In genomic region chr3:151923901-151924300, GRCh38 we compare ENCODE assay signal across 21 cellular contexts. TPM values are rescaled to one million over a fixed set of nuclear protein-coding genes. Genes with fewer than 3 reads are reported as not detected.
A peak's percentile ranks its signal among the peaks of the same experiment; 100 is the strongest.
DNase-seq lines count a peak whose midpoint lies in the region; ATAC-seq and TF ChIP-seq lines count a peak whose summit lies in the region.
"Had no signal": no experiment of that assay in that cellular context is flagged by ENCODE, and none has a peak within 500 bp of the region (broad histone marks: within the 10 kb centered on the region; RNA-seq: fewer than 3 reads in every experiment).

No MANE protein-coding gene starts in this region.

- TF ChIP-seq CTCF in HFFc6 (IDR thresholded peaks at IDR 0.05) (no peak), smooth muscle cell (IDR thresholded peaks at IDR 0.05; ENCODE audit: borderline replicate concordance, insufficient read depth, poor library complexity, severe bottlenecking) (no peak)

- H3K36me3 Mint-ChIP-seq in HFFc6 (ENCODE audit: low read depth), result no peaks in the 10 kb centered on the region
- H3K36me3 Mint-ChIP-seq: CD14-positive monocyte; memory B cell; stimulated activated naive B cell treated with anti-CD40 and anti-IgM and Interleukin-4, amounts not matched to agents 10 μg/mL and 1 μg/mL and 100 μg/mL, for 72 hours had no signal

- WGBS in smooth muscle cell (ENCODE audit: low lambda C conversion rate), result 21% methylated on average over 1 of the region's 1 CpG

- H2AFZ ChIP-seq in smooth muscle cell (ENCODE audit: low read depth), result no peak overlapping the region

- H3K36me3 ChIP-seq in smooth muscle cell (ENCODE audit: low read depth), result no peaks in the 10 kb centered on the region
- H3K36me3 ChIP-seq: transverse colon had no signal

- H4K20me1 ChIP-seq in smooth muscle cell (ENCODE audit: low read depth), result no peaks in the 10 kb centered on the region

- H3K79me2 ChIP-seq in smooth muscle cell (ENCODE audit: low read depth), result no peaks in the 10 kb centered on the region

- H3K27me3 ChIP-seq in smooth muscle cell (ENCODE audit: low read depth), result no peaks in the 10 kb centered on the region
- H3K27me3 ChIP-seq: transverse colon had no signal

- peaks cover 10% of the 10 kb centered on the region for H3K4me1 ChIP-seq in smooth muscle cell (ENCODE audit: low read depth)
- H3K4me1 ChIP-seq: transverse colon had no signal

- H3K27ac ChIP-seq in smooth muscle cell (ENCODE audit: low read depth), result peak overlapping the region; percentile 14
- H3K27ac ChIP-seq: transverse colon had no signal

- peak; percentile 72 for ATAC-seq in SK-N-SH treated with all-trans-retinoic acid at 6 μM for 48 hours
- ATAC-seq in HG03097 (IDR thresholded peaks at IDR 0.05; ENCODE audit: low FRiP score, unreplicated experiment), result no peak
- ATAC-seq in Right ventricle myocardium superior (ENCODE audit: poor library complexity), result no peak
- ATAC-seq: HCT116; stimulated activated naive B cell treated with anti-CD40 and anti-IgM and Interleukin-4, amounts not matched to agents 10 μg/mL and 1 μg/mL and 100 μg/mL, for 72 hours had no signal

- H3K4me3 Mint-ChIP-seq in HFFc6, result peak overlapping the region; percentile 18; the same call in 1 of the 2 replicates
- H3K4me3 Mint-ChIP-seq: CD14-positive monocyte; memory B cell; nephron progenitor cell; stimulated activated naive B cell treated with anti-CD40 and anti-IgM and Interleukin-4, amounts not matched to agents 10 μg/mL and 1 μg/mL and 100 μg/mL, for 72 hours had no signal

- no peak overlapping the region for H3K9ac ChIP-seq in smooth muscle cell (ENCODE audit: low read depth)

- intact Hi-C loops in Right ventricle myocardium superior (cut with DNase I), result loop anchor here (5.0 kb wide), 1 partner anchor 457 kb away; no protein-coding TSS in a partner anchor

- DNase-seq in HFFc6, result peak; percentile 55
- peak; percentile 53 for DNase-seq in fibroblast of gingiva (ENCODE audit: low read depth)
- DNase-seq in smooth muscle cell (lab: John Stamatoyannopoulos, UW; ENCODE audit: unreplicated experiment), result no peak
- no peak for DNase-seq in NCI-H1694 treated with DMSO at 0.1 percent for 48 hours (lab: John Stamatoyannopoulos, UW)
- DNase-seq in Right ventricle myocardium superior, result no peak
- DNase-seq in GF-D8 (lab: John Stamatoyannopoulos, UW), result no peak
- DNase-seq: activated CD4-positive, alpha-beta T cell treated with anti-CD3 and anti-CD28 coated beads for 1 hour; activated gamma-delta T cell; cortex of kidney; erythroblast; NCI-H2029; NCI-H524 treated with DMSO at 0.1 percent for 48 hours; nephron progenitor cell; stimulated activated CD4-positive, alpha-beta T cell treated with anti-CD3 and anti-CD28 coated beads, Interleukin-12 subunit alpha, Interleukin-12 subunit beta, amount 100 ng/mL, for 4 hours; stimulated activated naive B cell treated with anti-CD40 and anti-IgM and Interleukin-4, amounts not matched to agents 10 μg/mL and 1 μg/mL and 100 μg/mL, for 72 hours; transverse colon had no signal

- H3K27me3 Mint-ChIP-seq in HFFc6 (ENCODE audit: insufficient read depth), result no peaks in the 10 kb centered on the region
- H3K27me3 Mint-ChIP-seq: stimulated activated naive B cell treated with anti-CD40 and anti-IgM and Interleukin-4, amounts not matched to agents 10 μg/mL and 1 μg/mL and 100 μg/mL, for 72 hours had no signal

- peak overlapping the region; percentile 97 for H3K27ac Mint-ChIP-seq in HFFc6
- H3K27ac Mint-ChIP-seq: CD14-positive monocyte; memory B cell; nephron progenitor cell; stimulated activated naive B cell treated with anti-CD40 and anti-IgM and Interleukin-4, amounts not matched to agents 10 μg/mL and 1 μg/mL and 100 μg/mL, for 72 hours had no signal

- H3K4me2 ChIP-seq in smooth muscle cell, result peak overlapping the region; percentile 0

- H3K9me3 ChIP-seq in smooth muscle cell (replicated peaks; ENCODE audit: low read depth), result no peaks in the 10 kb centered on the region
- H3K9me3 ChIP-seq: transverse colon had no signal

- H3K4me1 Mint-ChIP-seq in HFFc6 (ENCODE audit: low read depth), result peaks cover 50% of the 10 kb centered on the region
- H3K4me1 Mint-ChIP-seq: CD14-positive monocyte; memory B cell; nephron progenitor cell; stimulated activated naive B cell treated with anti-CD40 and anti-IgM and Interleukin-4, amounts not matched to agents 10 μg/mL and 1 μg/mL and 100 μg/mL, for 72 hours had no signal

- peaks cover 5% of the 10 kb centered on the region; the same call in 1 of the 2 replicates for H3K9me3 Mint-ChIP-seq in HFFc6
- H3K9me3 Mint-ChIP-seq: memory B cell; stimulated activated naive B cell treated with anti-CD40 and anti-IgM and Interleukin-4, amounts not matched to agents 10 μg/mL and 1 μg/mL and 100 μg/mL, for 72 hours had no signal

- no peak overlapping the region for H3K4me3 ChIP-seq in smooth muscle cell
- H3K4me3 ChIP-seq: transverse colon had no signal

- H3F3A ChIP-seq in smooth muscle cell (ENCODE audit: low read depth), result peaks cover 4% of the 10 kb centered on the region

TF ChIP-seq in SK-N-SH treated with all-trans-retinoic acid at 6 μM for 48 hours, 23 proteins besides CTCF, POLR2A, EP300 and RAD21:
- TF ChIP-seq CSDC2 (CRISPR knock-in tag; IDR thresholded peaks at IDR 0.05) (no peak), TOX (CRISPR knock-in tag; IDR thresholded peaks at IDR 0.05; ENCODE audit: borderline replicate concordance) (peak; percentile 56; the same call in 1 of the 2 replicates)

RNA-seq across cellular contexts. Expression of gene SUCNR1, which starts 50.5 kb away (rescaled TPM):
- total RNA-seq in HFFc6 (2021; fragmentation: NEBNext Ultra II Directional; extraction: Animal tissue kit (Norgen Biotek cat#: 25700)), result not detected
- total RNA-seq in smooth muscle cell, result not detected in 2 replicates
- not detected in 2 replicates for polyA plus RNA-seq in smooth muscle cell
- total RNA-seq in Right ventricle myocardium superior, result 0.08 TPM

Comparison
In these comparisons a context has a peak if more than half of its experiments do, and no peak if none do; other contexts are left out.
1. DNase-seq: peak in HFFc6 (single experiment) and fibroblast of gingiva (single experiment); none in smooth muscle cell (single experiment), NCI-H1694 treated with DMSO at 0.1 percent for 48 hours (single experiment), Right ventricle myocardium superior (single experiment) and GF-D8 (single experiment).